11 cellular contexts compared by ENCODE assay signal in genomic region chr13:33544308-33544707, GRCh38.
DNase-seq lines count a peak whose midpoint lies in the region; ATAC-seq and TF ChIP-seq lines count a peak whose summit lies in the region.
"Had no signal": no experiment of that assay in that cellular context is flagged by ENCODE, and none has a peak within 500 bp of the region (broad histone marks: within the 10 kb centered on the region; RNA-seq: fewer than 3 reads in every experiment).

No MANE protein-coding gene starts in this region.

- no peaks in the 10 kb centered on the region for H3K27me3 Mint-ChIP-seq in natural killer cell treated with Interleukin-12 subunit alpha and Interleukin-12 subunit beta and Interleukin-15 and Interleukin-18, amount 100 ng/mL, for 72 hours
- H3K27me3 Mint-ChIP-seq in natural killer cell (ENCODE audit: low read depth in 2 of 2): peaks cover 0 to under 1% of the 10 kb centered on the region in 2 donors
- H3K27me3 Mint-ChIP-seq in activated naive CD8-positive, alpha-beta T cell treated with anti-CD3 and anti-CD28 coated beads, Interleukin-2, amount 50 U/mL, for 24 hours: peaks cover 3% of the 10 kb centered on the region
- H3K27me3 Mint-ChIP-seq: stimulated activated naive CD8-positive, alpha-beta T cell treated with anti-CD3 and anti-CD28 coated beads, Interleukin-15, amount 100 ng/mL, for 72 hours had no signal

- no peaks in the 10 kb centered on the region for H3K36me3 Mint-ChIP-seq in natural killer cell treated with Interleukin-12 subunit alpha and Interleukin-12 subunit beta and Interleukin-15 and Interleukin-18, amount 100 ng/mL, for 72 hours
- no peaks in the 10 kb centered on the region for H3K36me3 Mint-ChIP-seq in natural killer cell
- peaks cover 5% of the 10 kb centered on the region for H3K36me3 Mint-ChIP-seq in activated naive CD8-positive, alpha-beta T cell treated with anti-CD3 and anti-CD28 coated beads, Interleukin-2, amount 50 U/mL, for 24 hours (ENCODE audit: low read depth)

- H3K4me1 ChIP-seq in mucosa of rectum (ENCODE audit: control insufficient read depth in 2 of 2, insufficient read depth in 2 of 2, low read length in 2 of 2): peaks cover 11 to 17% of the 10 kb centered on the region in 2 donors

- peaks cover 21 to 31% of the 10 kb centered on the region in 2 donors for H3K4me1 Mint-ChIP-seq in natural killer cell treated with Interleukin-12 subunit alpha and Interleukin-12 subunit beta and Interleukin-15 and Interleukin-18, amount 100 ng/mL, for 72 hours (ENCODE audit: low read depth in 2 of 2)
- peaks cover 31 to 36% of the 10 kb centered on the region in 2 donors for H3K4me1 Mint-ChIP-seq in natural killer cell
- peaks cover 52% of the 10 kb centered on the region for H3K4me1 Mint-ChIP-seq in activated naive CD8-positive, alpha-beta T cell treated with anti-CD3 and anti-CD28 coated beads, Interleukin-2, amount 50 U/mL, for 24 hours

- no peaks in the 10 kb centered on the region for H3K36me3 ChIP-seq in mucosa of rectum (ENCODE audit: control insufficient read depth in 2 of 2, insufficient read depth in 2 of 2, low read length in 2 of 2)

- H3K27me3 ChIP-seq in mucosa of rectum (ENCODE audit: control insufficient read depth in 2 of 2, insufficient read depth in 2 of 2, low read length in 2 of 2): no peaks in the 10 kb centered on the region

- no peak for ATAC-seq in natural killer cell treated with Interleukin-12 subunit alpha and Interleukin-12 subunit beta and Interleukin-15 and Interleukin-18, amount 100 ng/mL, for 72 hours
- no peak for ATAC-seq in natural killer cell
- no peak for ATAC-seq in activated naive CD8-positive, alpha-beta T cell treated with anti-CD3 and anti-CD28 coated beads, Interleukin-2, amount 50 U/mL, for 24 hours
- ATAC-seq: K562; mucosa of descending colon; stimulated activated naive CD8-positive, alpha-beta T cell treated with anti-CD3 and anti-CD28 coated beads, Interleukin-15, amount 100 ng/mL, for 72 hours had no signal

- peak overlapping the region; percentile 98 to 100 for H3K27ac Mint-ChIP-seq in natural killer cell treated with Interleukin-12 subunit alpha and Interleukin-12 subunit beta and Interleukin-15 and Interleukin-18, amount 100 ng/mL, for 72 hours
- H3K27ac Mint-ChIP-seq in natural killer cell: peak overlapping the region in 1 of 2 donors; percentile 99
- H3K27ac Mint-ChIP-seq in activated naive CD8-positive, alpha-beta T cell treated with anti-CD3 and anti-CD28 coated beads, Interleukin-2, amount 50 U/mL, for 24 hours: peak overlapping the region; percentile 100

- peak overlapping the region in 1 of 2 donors; percentile 87 for H3K9ac ChIP-seq in mucosa of rectum (ENCODE audit: low read depth in 1 of 2, low read length in 2 of 2)

- H3K4me3 Mint-ChIP-seq in natural killer cell treated with Interleukin-12 subunit alpha and Interleukin-12 subunit beta and Interleukin-15 and Interleukin-18, amount 100 ng/mL, for 72 hours: no peak overlapping the region
- no peak overlapping the region for H3K4me3 Mint-ChIP-seq in natural killer cell
- peak overlapping the region; percentile 83 for H3K4me3 Mint-ChIP-seq in activated naive CD8-positive, alpha-beta T cell treated with anti-CD3 and anti-CD28 coated beads, Interleukin-2, amount 50 U/mL, for 24 hours

- intact Hi-C loops in natural killer cell (cut with micrococcal nuclease): loop anchor here (5.0 kb wide), 1 partner anchor 317 kb away; no protein-coding TSS in a partner anchor

- H3K9me3 Mint-ChIP-seq in natural killer cell treated with Interleukin-12 subunit alpha and Interleukin-12 subunit beta and Interleukin-15 and Interleukin-18, amount 100 ng/mL, for 72 hours: no peaks in the 10 kb centered on the region
- H3K9me3 Mint-ChIP-seq in natural killer cell: peaks cover 0 to 2% of the 10 kb centered on the region in 2 donors
- peaks cover 5% of the 10 kb centered on the region for H3K9me3 Mint-ChIP-seq in activated naive CD8-positive, alpha-beta T cell treated with anti-CD3 and anti-CD28 coated beads, Interleukin-2, amount 50 U/mL, for 24 hours
- H3K9me3 Mint-ChIP-seq: stimulated activated naive CD8-positive, alpha-beta T cell treated with anti-CD3 and anti-CD28 coated beads, Interleukin-15, amount 100 ng/mL, for 72 hours had no signal

- H3K4me3 ChIP-seq in mucosa of rectum (ENCODE audit: low read length in 2 of 2): no peak overlapping the region
- H3K4me3 ChIP-seq: mucosa of descending colon had no signal

- DNase-seq in natural killer cell treated with Interleukin-12 subunit alpha and Interleukin-12 subunit beta and Interleukin-15 and Interleukin-18, amount 100 ng/mL, for 72 hours (ENCODE audit: low spot score): no peak
- DNase-seq in natural killer cell (no peak), dedifferentiated amniotic fluid mesenchymal stem cell (ENCODE audit: extremely low spot score) (no peak), D341Med (ENCODE audit: low spot score) (no peak), NCI-H82 treated with DMSO at 0.1 percent for 48 hours (lab: John Stamatoyannopoulos, UW; ENCODE audit: unreplicated experiment) (no peak), T1000 (lab: John Stamatoyannopoulos, UW) (no peak)
- no peak for DNase-seq in activated naive CD8-positive, alpha-beta T cell treated with anti-CD3 and anti-CD28 coated beads, Interleukin-2, amount 50 U/mL, for 24 hours
- DNase-seq: mucosa of descending colon; stimulated activated naive CD8-positive, alpha-beta T cell treated with anti-CD3 and anti-CD28 coated beads, Interleukin-15, amount 100 ng/mL, for 72 hours had no signal

- TF ChIP-seq CTCF in natural killer cell (IDR thresholded peaks at IDR 0.05): no peak

- H3K27ac ChIP-seq in mucosa of rectum (ENCODE audit: low read depth in 2 of 2, low read length in 2 of 2): peak overlapping the region; percentile 98 to 100

- H3K9me3 ChIP-seq in mucosa of rectum (ENCODE audit: control insufficient read depth in 2 of 2, low read length in 2 of 2): no peaks in the 10 kb centered on the region
- H3K9me3 ChIP-seq: mucosa of descending colon had no signal
